8 cellular contexts compared by ENCODE assay signal in the genomic region with DNA sequence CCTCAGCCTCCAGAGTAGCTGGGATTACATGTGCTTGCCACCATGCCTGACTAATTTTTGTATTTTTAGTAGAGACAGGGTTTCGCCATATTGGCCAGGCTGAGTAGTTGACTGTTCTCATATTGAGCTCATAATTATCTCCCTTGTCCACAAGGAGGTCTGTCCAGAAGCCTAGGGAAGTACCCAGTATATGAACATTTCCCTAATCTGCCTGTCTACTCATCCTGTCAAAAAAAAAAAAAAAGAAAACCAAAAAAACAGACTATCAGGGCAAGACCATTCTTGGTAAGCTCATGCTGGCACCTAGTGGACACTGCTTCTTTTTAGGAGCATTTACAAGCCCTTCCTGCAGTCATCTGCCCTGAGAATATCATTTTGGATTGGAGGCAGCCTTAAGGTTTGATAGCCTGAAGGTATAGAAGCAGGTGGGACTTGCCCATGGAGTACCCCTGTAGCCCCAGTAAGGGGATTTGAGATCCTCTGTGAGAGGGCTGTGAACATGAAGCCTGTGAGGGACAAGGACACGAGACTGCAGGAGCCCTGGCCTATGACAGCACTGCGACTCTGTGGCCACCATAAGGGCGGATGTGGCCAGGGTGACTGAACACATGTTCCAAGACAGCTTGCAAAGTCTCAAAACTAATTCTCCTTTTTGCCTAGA. TPM values are rescaled to one million over a fixed set of nuclear protein-coding genes. Genes with fewer than 3 reads are reported as not detected.
DNase-seq lines count a peak whose midpoint lies in the region; ATAC-seq and TF ChIP-seq lines count a peak whose summit lies in the region.

No MANE protein-coding gene starts in this region.

- peak overlapping the region; percentile 1 for H2AFZ ChIP-seq in IMR-90 (replicated peaks; ENCODE audit: low read length, poor library complexity)

- 100% methylated on average over 2 of the region's 4 CpGs; no CpG with 5 or more reads in 1 of the 2 experiments for WGBS in IMR-90 (ENCODE audit: extremely low coverage in 2 of 2, insufficient read length in 1 of 2), 2 experiments

- H4K91ac ChIP-seq in IMR-90 (ENCODE audit: insufficient read depth, low read depth, low read length): no peak overlapping the region

- TF ChIP-seq CTCF in GM10248 (IDR thresholded peaks at IDR 0.05; ENCODE audit: control extremely low read depth, extremely low read depth, low read depth, missing control alignments): peak; percentile 72
- TF ChIP-seq CTCF in IMR-90 (conservative IDR thresholded peaks at IDR 0.05; ENCODE audit: low read depth, low read length): peak; percentile 77

- no peak overlapping the region for H3K4me2 ChIP-seq in IMR-90 (ENCODE audit: low read depth, low read length)

- DNase-seq in GM10248 (ENCODE audit: extremely low spot score) (peak; percentile 45), IMR-90 (peak; percentile 88), SIG-M5 treated with dmso at 0.1 percent for 504 hours (lab: John Stamatoyannopoulos, UW; ENCODE audit: unreplicated experiment) (peak; percentile 94), amniotic stem cell (lab: John Stamatoyannopoulos, UW) (peak; percentile 24), immature natural killer cell (peak; percentile 85 to 89 (median 88)), cerebellum (ENCODE audit: low spot score) (no peak)
- peak; percentile 43 to 49 for DNase-seq in stimulated activated CD8-positive, alpha-beta memory T cell treated with anti-CD3 and anti-CD28 coated beads, Interleukin-7, amount 100 ng/mL, for 48 hours (ENCODE audit: extremely low read depth in 1 of 2, low read depth in 1 of 2)

- no peak overlapping the region for H2BK15ac ChIP-seq in IMR-90 (ENCODE audit: low read depth, low read length)

- H4K5ac ChIP-seq in IMR-90 (ENCODE audit: low read depth, low read length): no peak overlapping the region

- H3K14ac ChIP-seq in IMR-90 (replicated peaks; ENCODE audit: low read depth, low read length): no peak overlapping the region

- no peaks in the 10 kb centered on the region for H3K79me1 ChIP-seq in IMR-90 (ENCODE audit: low read depth in 1 of 2, low read length in 2 of 2)

- no peak overlapping the region for H3K56ac ChIP-seq in IMR-90 (ENCODE audit: extremely low read depth, insufficient read depth, low read length)

- TF ChIP-seq RAD21 in IMR-90 (IDR thresholded peaks at IDR 0.05; ENCODE audit: low read length): peak; percentile 89

- no peak overlapping the region for H3K23ac ChIP-seq in IMR-90 (ENCODE audit: low read depth, low read length)

- CTCF ChIA-PET in GM10248 (lab: Yijun Ruan, JAX): interaction anchor here (0.6 to 8.4 kb wide), 29 partner anchors 9 to 348 kb away, joined by 3 to 79 read pairs (median 4); partner anchors contain the start of genes DUSP12, FCRLA, FCRLB and HSPA6
- CTCF ChIA-PET in IMR-90 (lab: Yijun Ruan, JAX): interaction anchor here (0.7 to 1.4 kb wide), 7 partner anchors 11 to 256 kb away, joined by 3 to 10 read pairs (median 4); partner anchors contain the start of gene DUSP12

- H3K27ac Mint-ChIP-seq in immature natural killer cell: peak overlapping the region; percentile 92 to 98 (median 94)

- no peak overlapping the region for H3K27ac ChIP-seq in IMR-90 (ENCODE audit: insufficient read depth, low read length)

- H3K4me1 ChIP-seq in IMR-90 (ENCODE audit: control insufficient read depth, insufficient read depth, low read length): peaks cover 5% of the 10 kb centered on the region

- no peaks in the 10 kb centered on the region for H4K20me1 ChIP-seq in IMR-90 (ENCODE audit: insufficient read depth, low read length)

- intact Hi-C loops in IMR-90 (cut with micrococcal nuclease): loop anchor here (10.0 kb wide), 1 partner anchor 174 kb away; no protein-coding TSS in a partner anchor

- no peak overlapping the region for H4K8ac ChIP-seq in IMR-90 (ENCODE audit: low read depth in 2 of 2, low read length in 2 of 2)

- no peaks in the 10 kb centered on the region for H3K36me3 Mint-ChIP-seq in immature natural killer cell

- H3K9me1 ChIP-seq in IMR-90 (ENCODE audit: insufficient read depth, low read length): peaks cover 5% of the 10 kb centered on the region

- no peak overlapping the region for H3K18ac ChIP-seq in IMR-90 (ENCODE audit: low read depth, low read length)

- H2BK5ac ChIP-seq in IMR-90 (ENCODE audit: low read depth, low read length, poor library complexity, severe bottlenecking): no peak overlapping the region

- dilution Hi-C loops in IMR-90 (cut with HindIII; ENCODE audit: low sequenced_read_pairs, unreplicated experiment): no loop called here

- BruUV-seq in IMR-90 (replicated peaks; lab: Mats Ljungman, UMichigan): no TSS peak

- POLR2A ChIA-PET in GM10248 (lab: Yijun Ruan, JAX) (interaction anchor here (0.6 to 1.1 kb wide), 2 partner anchors 8 to 215 kb away, joined by 3 to 4 read pairs; no protein-coding TSS in a partner anchor), IMR-90 (lab: Charles Lee; ENCODE audit: unreplicated experiment) (no interaction called here)

- no peak for TF ChIP-seq POLR2A in IMR-90 (IDR thresholded peaks at IDR 0.05; ENCODE audit: low read depth, low read length)

- peak; percentile 69 for ATAC-seq in GM21619 (IDR thresholded peaks at IDR 0.05; ENCODE audit: unreplicated experiment)
- ATAC-seq in IMR-90 (ENCODE audit: low read depth): peak; percentile 69

- no peaks in the 10 kb centered on the region for H3K36me3 ChIP-seq in IMR-90 (ENCODE audit: control insufficient read depth, insufficient read depth, low read length)

- no peak overlapping the region for H3K4me3 ChIP-seq in IMR-90 (ENCODE audit: insufficient read depth, low read depth, low read length)

- H3K9ac ChIP-seq in IMR-90 (ENCODE audit: low read depth, low read length): no peak overlapping the region

- H2BK20ac ChIP-seq in IMR-90 (ENCODE audit: low read depth, low read length): no peak overlapping the region

- H3K4me1 Mint-ChIP-seq in immature natural killer cell: peaks cover 42 to 51% of the 10 kb centered on the region in 2 donors

- H3K27me3 ChIP-seq in IMR-90 (ENCODE audit: control insufficient read depth, insufficient read depth, low read length): no peaks in the 10 kb centered on the region

- peak overlapping the region; percentile 75 to 88 (median 82) for H3K4me3 Mint-ChIP-seq in immature natural killer cell

- in situ Hi-C loops in IMR-90 (cut with MboI; ENCODE audit: low sequenced_read_pairs): loop anchor here (10.0 to 25.0 kb wide), 2 partner anchors 101 to 194 kb away; partner anchors contain the start of genes FCGR3A and FCGR3B

- H3K9me3 Mint-ChIP-seq in immature natural killer cell: no peaks in the 10 kb centered on the region

- no peak overlapping the region for H3K4ac ChIP-seq in IMR-90 (ENCODE audit: low read depth, low read length)

- no peaks in the 10 kb centered on the region for H3K9me3 ChIP-seq in IMR-90 (ENCODE audit: control insufficient read depth, insufficient read depth, low read length)

- no peak overlapping the region for H2BK120ac ChIP-seq in IMR-90 (ENCODE audit: low read depth, low read length)

- peaks cover 2 to 7% (median 2%) of the 10 kb centered on the region in 3 donors for H3K27me3 Mint-ChIP-seq in immature natural killer cell (ENCODE audit: low read depth in 3 of 3)

- no peak overlapping the region for H2AK5ac ChIP-seq in IMR-90 (ENCODE audit: low read depth, low read length)

- H2AK9ac ChIP-seq in IMR-90 (replicated peaks; ENCODE audit: low read depth, low read length, poor library complexity): no peak overlapping the region

TF ChIP-seq in IMR-90, 13 proteins besides CTCF, POLR2A, EP300 and RAD21:
- no peak for TF ChIP-seq MAFK (IDR thresholded peaks at IDR 0.05; ENCODE audit: low read depth, low read length)
- TF ChIP-seq, protein P1, sequence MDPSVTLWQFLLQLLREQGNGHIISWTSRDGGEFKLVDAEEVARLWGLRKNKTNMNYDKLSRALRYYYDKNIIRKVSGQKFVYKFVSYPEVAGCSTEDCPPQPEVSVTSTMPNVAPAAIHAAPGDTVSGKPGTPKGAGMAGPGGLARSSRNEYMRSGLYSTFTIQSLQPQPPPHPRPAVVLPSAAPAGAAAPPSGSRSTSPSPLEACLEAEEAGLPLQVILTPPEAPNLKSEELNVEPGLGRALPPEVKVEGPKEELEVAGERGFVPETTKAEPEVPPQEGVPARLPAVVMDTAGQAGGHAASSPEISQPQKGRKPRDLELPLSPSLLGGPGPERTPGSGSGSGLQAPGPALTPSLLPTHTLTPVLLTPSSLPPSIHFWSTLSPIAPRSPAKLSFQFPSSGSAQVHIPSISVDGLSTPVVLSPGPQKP (IDR thresholded peaks at IDR 0.05; ENCODE audit: borderline replicate concordance, low read depth, low read length): no peak
- no peak for TF ChIP-seq MXI1 (IDR thresholded peaks at IDR 0.05; ENCODE audit: borderline replicate concordance, low read depth, low read length)
- TF ChIP-seq MAZ (IDR thresholded peaks at IDR 0.05; ENCODE audit: borderline replicate concordance, low read depth, low read length): no peak
- TF ChIP-seq SMC3 (IDR thresholded peaks at IDR 0.05; ENCODE audit: low read depth, low read length): peak; percentile 91
TF ChIP-seq in IMR-90: peak in this region for 1.

RNA-seq across cellular contexts. Expression of gene DUSP12, which starts 10.8 kb away (rescaled TPM):
- total RNA-seq in IMR-90 (2012; rRNA removed) (31.5 and 31.7 TPM in 2 replicates), cerebellum (70.4 TPM)
- polyA plus RNA-seq in IMR-90 (2012; rRNA removed) (35.6 and 39.2 TPM in 2 replicates), immature natural killer cell (100 to 1,000 TPM in 1 of 3 donors, 10 to 100 TPM in 2; 69.5 to 104 (median 71.7) TPM)
- polyA plus RNA-seq in IMR-90 (2012; cell fraction: cytosol; rRNA removed): 22.3 and 27.3 TPM in 2 replicates
- polyA plus RNA-seq in IMR-90 (2012; cell fraction: nucleus; rRNA removed; ENCODE audit: low replicate concordance): 22.1 and 22.2 TPM in 2 replicates

RNA-seq across cellular contexts. Expression of gene FCRLB, which starts 17.4 kb away (rescaled TPM):
- 0.90 and 1.1 TPM in 2 replicates for total RNA-seq in IMR-90 (2012; rRNA removed)
- polyA plus RNA-seq in IMR-90 (2012; rRNA removed): 2.2 and 2.9 TPM in 2 replicates
- polyA plus RNA-seq in IMR-90 (2012; cell fraction: cytosol; rRNA removed): 1.5 and 1.9 TPM in 2 replicates
- 0.85 and 2.0 TPM in 2 replicates for polyA plus RNA-seq in IMR-90 (2012; cell fraction: nucleus; rRNA removed; ENCODE audit: low replicate concordance)
- polyA plus RNA-seq in immature natural killer cell: 10 to 100 TPM in 2 of 3 donors, 1 to 10 TPM in 1; 6.7 to 14.6 (median 10.6) TPM
- total RNA-seq in cerebellum: 1.4 TPM

RNA-seq across cellular contexts. Expression of gene ATF6, which starts 27.4 kb away (rescaled TPM):
- total RNA-seq in IMR-90 (2012; rRNA removed) (17.6 and 17.8 TPM in 2 replicates), cerebellum (29.0 TPM)
- polyA plus RNA-seq in IMR-90 (2012; rRNA removed) (11.5 and 12.2 TPM in 2 replicates), immature natural killer cell (10 to 100 TPM; 10.3 to 14.2 (median 11.0) TPM)
- polyA plus RNA-seq in IMR-90 (2012; cell fraction: cytosol; rRNA removed): 3.0 and 4.1 TPM in 2 replicates
- 1.2 and 6.3 TPM in 2 replicates for polyA plus RNA-seq in IMR-90 (2012; cell fraction: nucleus; rRNA removed; ENCODE audit: low replicate concordance)

RNA-seq across cellular contexts. Expression of gene FCRLA, which starts 31.7 kb away (rescaled TPM):
- total RNA-seq in IMR-90 (2012; rRNA removed): 0.28 and 0.36 TPM in 2 replicates
- polyA plus RNA-seq in IMR-90 (2012; rRNA removed): 0.36 and 0.46 TPM in 2 replicates
- 0.13 and 0.21 TPM in 2 replicates for polyA plus RNA-seq in IMR-90 (2012; cell fraction: cytosol; rRNA removed)
- polyA plus RNA-seq in IMR-90 (2012; cell fraction: nucleus; rRNA removed; ENCODE audit: low replicate concordance): 0.06 and 0.11 TPM in 2 replicates
- under 1 TPM; 0.36 to 0.48 (median 0.42) TPM for polyA plus RNA-seq in immature natural killer cell
- not detected for total RNA-seq in cerebellum
